In the genomic region with DNA sequence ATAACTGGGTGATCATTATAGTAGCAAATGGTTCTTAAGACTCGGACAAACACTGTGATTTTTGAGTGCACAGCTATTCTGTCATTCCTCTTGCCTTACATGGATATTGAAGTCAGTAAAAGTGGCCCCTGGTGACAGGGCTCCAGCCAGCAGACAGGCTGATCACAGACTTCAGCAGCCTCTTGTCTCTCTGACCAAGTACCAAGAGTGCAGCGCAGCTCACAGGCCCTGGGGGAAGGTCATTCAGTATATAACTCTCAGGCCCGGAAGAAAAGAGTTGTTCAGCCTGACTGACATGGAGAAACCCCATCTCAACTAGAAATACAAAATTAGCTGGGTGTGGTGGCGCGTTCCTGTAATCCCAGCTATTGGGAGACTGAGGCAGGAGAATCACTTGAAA, we compare ENCODE assay signal across 17 cellular contexts.
"Had no signal": no experiment of that assay in that cellular context is flagged by ENCODE, and none has a peak within 500 bp of the region (broad histone marks: within the 10 kb centered on the region; RNA-seq: fewer than 3 reads in every experiment).

No MANE protein-coding gene starts in this region.

- H3K4me3 ChIP-seq: dorsolateral prefrontal cortex, right atrium auricular region, sigmoid colon, skin epidermis, upper lobe of left lung, uterus had no signal

- H3K9me3 Mint-ChIP-seq: naive B cell had no signal

- H3K27ac ChIP-seq: dorsolateral prefrontal cortex, right atrium auricular region, sigmoid colon, skin epidermis, upper lobe of left lung, uterus had no signal

- H3K36me3 Mint-ChIP-seq: naive B cell had no signal

- H3K36me3 ChIP-seq: heart right ventricle, right atrium auricular region, sigmoid colon, upper lobe of left lung, uterus had no signal

- DNase-seq: cortex of kidney; dorsolateral prefrontal cortex; effector CD8-positive, alpha-beta T cell; heart right ventricle; hypothalamus; mesendoderm; naive B cell; posterior cingulate gyrus; sigmoid colon; stimulated activated CD4-positive, alpha-beta T cell treated with anti-CD3 and anti-CD28 coated beads, Interleukin-12 subunit alpha, Interleukin-12 subunit beta, amount 100 ng/mL, for 4 hours; stimulated activated naive CD4-positive, alpha-beta T cell; uterus had no signal

- H3K27me3 ChIP-seq: dorsolateral prefrontal cortex, right atrium auricular region, sigmoid colon, upper lobe of left lung, uterus had no signal

- H3K4me1 ChIP-seq: right atrium auricular region, uterus had no signal

- FAIRE-seq: frontal cortex, islet of Langerhans had no signal

- H3K4me3 Mint-ChIP-seq: naive B cell had no signal

- H3K9me3 ChIP-seq: heart right ventricle, right atrium auricular region, sigmoid colon, upper lobe of left lung, uterus had no signal
